In genomic region chr11:10856689-10857603, GRCh38 we compare ENCODE assay signal across 8 cellular contexts. TPM values are rescaled to one million over a fixed set of nuclear protein-coding genes. Genes with fewer than 3 reads are reported as not detected.
DNase-seq lines count a peak whose midpoint lies in the region; ATAC-seq and TF ChIP-seq lines count a peak whose summit lies in the region.

No MANE protein-coding gene starts in this region.

- H3K27me3 Mint-ChIP-seq in effector memory CD8-positive, alpha-beta T cell, result no peaks in the 10 kb centered on the region

- ATAC-seq in GM21360 (IDR thresholded peaks at IDR 0.05; ENCODE audit: unreplicated experiment), result peak; percentile 18
- ATAC-seq in HG03571 (IDR thresholded peaks at IDR 0.05; ENCODE audit: unreplicated experiment), result peak; percentile 3
- no peak for ATAC-seq in effector memory CD8-positive, alpha-beta T cell (replicated peaks)

- H3K4me1 Mint-ChIP-seq in effector memory CD8-positive, alpha-beta T cell (ENCODE audit: low read depth in 2 of 2), result peaks cover 24 to 42% of the 10 kb centered on the region in 2 donors

- no peak for TF ChIP-seq EP300 in SK-N-SH (IDR thresholded peaks at IDR 0.05; ENCODE audit: borderline replicate concordance in 1 of 2, low read depth in 1 of 2, low read length in 1 of 2)

- peak overlapping the region; percentile 99 to 100 for H3K27ac Mint-ChIP-seq in effector memory CD8-positive, alpha-beta T cell

- DNase-seq in NCI-H2227 (lab: John Stamatoyannopoulos, UW; ENCODE audit: unreplicated experiment) (peak; percentile 66), NCI-H2227 treated with DMSO at 0.1 percent for 48 hours (lab: John Stamatoyannopoulos, UW) (no peak), SK-N-SH (peak; percentile 42), lung microvascular endothelial cell (ENCODE audit: low read depth in 2 of 2) (peak; percentile 16 to 52), tibial artery (peak; percentile 47 to 66)
- DNase-seq in effector memory CD8-positive, alpha-beta T cell, result peak in 2 of 3 experiments; percentile 1 to 8

- CTCF ChIA-PET in SK-N-SH (lab: Yijun Ruan, JAX), result interaction anchor here (0.9 to 1.7 kb wide), 5 partner anchors 12 to 170 kb away, joined by 3 to 5 read pairs (median 3); no protein-coding TSS in a partner anchor

- no peaks in the 10 kb centered on the region for H3K9me3 Mint-ChIP-seq in effector memory CD8-positive, alpha-beta T cell

- WGBS in SK-N-SH (ENCODE audit: low lambda C conversion rate), result 4% methylated on average over 22 of the region's 22 CpGs

- peak overlapping the region; percentile 39 for H2AFZ ChIP-seq in SK-N-SH (ENCODE audit: low read depth)

- TF ChIP-seq RAD21 in SK-N-SH (IDR thresholded peaks at IDR 0.05; ENCODE audit: low read length), result no peak

- peak overlapping the region; percentile 89 for H3K9ac ChIP-seq in SK-N-SH

- no peaks in the 10 kb centered on the region for H3K9me3 ChIP-seq in SK-N-SH
- H3K9me3 ChIP-seq in tibial artery, result no peaks in the 10 kb centered on the region

- H3K4me1 ChIP-seq in SK-N-SH (ENCODE audit: control insufficient read depth in 1 of 2, insufficient read depth in 2 of 2, low read depth in 1 of 2, low read length in 1 of 2) (peaks cover 0 to 11% of the 10 kb centered on the region in 2 experiments; a peak in 2 of 4 replicates), tibial artery (peaks cover 0 to 51% (median 22%) of the 10 kb centered on the region in 4 donors)

- H3K9me2 ChIP-seq in SK-N-SH, result no peaks in the 10 kb centered on the region

- H3K4me3 ChIP-seq in SK-N-SH (ENCODE audit: low read depth in 2 of 2, low read length in 1 of 2), result peak overlapping the region; percentile 77 to 99
- peak overlapping the region; percentile 63 to 64 for H3K4me3 ChIP-seq in tibial artery

- peaks cover 53% of the 10 kb centered on the region for H3K36me3 Mint-ChIP-seq in effector memory CD8-positive, alpha-beta T cell (ENCODE audit: insufficient read depth)

- peak overlapping the region; percentile 97 to 100 for H3K4me3 Mint-ChIP-seq in effector memory CD8-positive, alpha-beta T cell

- H3K79me2 ChIP-seq in SK-N-SH (ENCODE audit: insufficient read depth), result peaks cover 78% of the 10 kb centered on the region

- H3K4me2 ChIP-seq in SK-N-SH, result peak overlapping the region; percentile 75

- H4K20me1 ChIP-seq in SK-N-SH (ENCODE audit: insufficient read depth), result no peaks in the 10 kb centered on the region

- intact Hi-C loops in tibial artery (cut with DNase I; ENCODE audit: low total_unique reads), result loop anchor here (5.0 kb wide), 2 partner anchors 50 to 75 kb away; partner anchors contain the start of gene EIF4G2

- peaks cover 23% of the 10 kb centered on the region for H3F3A ChIP-seq in SK-N-SH (replicated peaks; ENCODE audit: insufficient read depth)

- TF ChIP-seq CTCF in SK-N-SH (IDR thresholded peaks at IDR 0.05) (no peak), tibial artery (IDR thresholded peaks at IDR 0.05) (no peak)

- H3K27ac ChIP-seq in SK-N-SH (ENCODE audit: low read depth in 2 of 2, low read length in 1 of 2) (peak overlapping the region; percentile 97 to 100), tibial artery (peak overlapping the region; percentile 91 to 94)

- POLR2A ChIA-PET in SK-N-SH (lab: Yijun Ruan, JAX), result interaction anchor here (1.0 to 4.5 kb wide), 11 partner anchors 9 to 1123 kb away, joined by 3 to 84 read pairs (median 4); partner anchors contain the start of gene EIF4G2

- peaks cover 40 to 41% of the 10 kb centered on the region in 2 experiments for H3K36me3 ChIP-seq in SK-N-SH (replicated peaks in 1 of 2; ENCODE audit: control insufficient read depth in 1 of 2, insufficient read depth in 2 of 2, low read length in 1 of 2)
- H3K36me3 ChIP-seq in tibial artery, result peaks cover 34 to 38% (median 35%) of the 10 kb centered on the region in 3 donors

- H3K27me3 ChIP-seq in SK-N-SH (ENCODE audit: insufficient read depth) (no peaks in the 10 kb centered on the region), tibial artery (no peaks in the 10 kb centered on the region)

TF ChIP-seq in SK-N-SH, 30 proteins besides CTCF, POLR2A, EP300 and RAD21:
- TF ChIP-seq USF2 (IDR thresholded peaks at IDR 0.05; ENCODE audit: borderline replicate concordance, low read depth, low read length), result no peak
- TF ChIP-seq FOXJ3 (CRISPR knock-in tag; IDR thresholded peaks at IDR 0.05), result peak; percentile 5; the same call in 1 of the 2 replicates
- TF ChIP-seq GABPA (IDR thresholded peaks at IDR 0.05; ENCODE audit: low read depth), result peak; percentile 64

RNA-seq across cellular contexts. Expression of gene ZBED5, which starts 0.9 kb away (rescaled TPM):
- polyA plus RNA-seq in SK-N-SH (2012; rRNA removed), result 23.5 and 31.2 TPM in 2 replicates
- polyA plus RNA-seq in SK-N-SH (2012; cell fraction: cytosol; rRNA removed), result 22.0 and 24.9 TPM in 2 replicates
- polyA plus RNA-seq in SK-N-SH (2012; cell fraction: nucleus; rRNA removed), result 43.4 and 96.8 TPM in 2 replicates
- total RNA-seq in lung microvascular endothelial cell, result 7.4 and 9.3 TPM in 2 replicates

RNA-seq across cellular contexts. Expression of gene EIF4G2, which starts 48.2 kb away (rescaled TPM):
- polyA plus RNA-seq in SK-N-SH (2012; rRNA removed), result 298 and 394 TPM in 2 replicates
- 416 and 436 TPM in 2 replicates for polyA plus RNA-seq in SK-N-SH (2012; cell fraction: cytosol; rRNA removed)
- 174 and 354 TPM in 2 replicates for polyA plus RNA-seq in SK-N-SH (2012; cell fraction: nucleus; rRNA removed)
- total RNA-seq in lung microvascular endothelial cell, result 647 and 657 TPM in 2 replicates
